24 cellular contexts compared by ENCODE assay signal in genomic region chr2:71827973-71828372, GRCh38.
"Had no signal": no experiment of that assay in that cellular context is flagged by ENCODE, and none has a peak within 500 bp of the region (broad histone marks: within the 10 kb centered on the region; RNA-seq: fewer than 3 reads in every experiment).

No MANE protein-coding gene starts in this region.

- H2AFZ ChIP-seq: parathyroid adenoma had no signal

- H3K9ac ChIP-seq: parathyroid adenoma had no signal

- DNase-seq: naive thymus-derived CD8-positive, alpha-beta T cell; nephron progenitor cell; occipital lobe; ovary; posterior cingulate gyrus; psoas muscle; right cardiac atrium; right lobe of liver; sigmoid colon; small intestine; stimulated activated CD4-positive, alpha-beta T cell treated with anti-CD3 and anti-CD28 coated beads, Interleukin-15, amount 100 ng/mL, for 24 hours; stimulated activated CD4-positive, alpha-beta T cell treated with anti-CD3 and anti-CD28 coated beads, Interleukin-2, amount 100 ng/mL, for 24 hours; stimulated activated CD4-positive, alpha-beta T cell treated with anti-CD3 and anti-CD28 coated beads, Interleukin-2, amount 100 ng/mL, for 48 hours; stimulated activated CD4-positive, alpha-beta T cell treated with anti-CD3 and anti-CD28 coated beads, Interleukin-4, amount 100 ng/mL, for 24 hours; stimulated activated naive B cell treated with anti-CD40 and anti-IgM and Interleukin-4, amounts not matched to agents 10 μg/mL and 1 μg/mL and 100 μg/mL, for 72 hours; stimulated activated naive CD4-positive, alpha-beta T cell treated with Interleukin-2 at 50 U/mL for 16 hours; substantia nigra; testis; tibial artery; transverse colon; upper lobe of right lung; uterus had no signal

- H3K4me3 ChIP-seq: ovary, psoas muscle, right lobe of liver, sigmoid colon, suprapubic skin, testis, tibial artery, transverse colon, upper lobe of right lung, uterus had no signal

- ATAC-seq: naive thymus-derived CD8-positive, alpha-beta T cell; psoas muscle; right cardiac atrium; right lobe of liver; stimulated activated naive B cell treated with anti-CD40 and anti-IgM and Interleukin-4, amounts not matched to agents 10 μg/mL and 1 μg/mL and 100 μg/mL, for 72 hours; upper lobe of right lung had no signal

- H3K27me3 ChIP-seq: ovary, right lobe of liver, sigmoid colon, suprapubic skin, testis, tibial artery, transverse colon, upper lobe of right lung, uterus had no signal

- H3K36me3 ChIP-seq: ovary, right lobe of liver, sigmoid colon, suprapubic skin, tibial artery, transverse colon, upper lobe of right lung, uterus had no signal

- H3K9me3 ChIP-seq: ovary, psoas muscle, right lobe of liver, sigmoid colon, suprapubic skin, testis, transverse colon, upper lobe of right lung, uterus had no signal

- H3K27ac ChIP-seq: ovary, parathyroid adenoma, psoas muscle, right lobe of liver, sigmoid colon, testis, tibial artery, transverse colon, upper lobe of right lung, uterus had no signal

- H3K4me1 ChIP-seq: parathyroid adenoma, uterus had no signal
